In the genomic region with DNA sequence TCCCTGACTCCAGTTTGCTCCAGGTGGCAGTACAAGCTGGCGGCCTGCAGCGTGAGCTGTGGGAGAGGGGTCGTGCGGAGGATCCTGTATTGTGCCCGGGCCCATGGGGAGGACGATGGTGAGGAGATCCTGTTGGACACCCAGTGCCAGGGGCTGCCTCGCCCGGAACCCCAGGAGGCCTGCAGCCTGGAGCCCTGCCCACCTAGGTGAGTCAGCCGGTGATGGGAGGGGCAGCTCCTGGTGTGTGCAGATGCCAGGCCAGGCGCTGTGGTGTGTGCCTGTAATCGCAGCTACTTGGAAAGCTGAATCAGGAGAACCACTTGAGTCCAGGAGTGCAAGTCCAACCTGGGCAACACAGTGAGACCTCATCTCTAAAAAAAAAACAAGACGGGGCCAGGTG, we compare ENCODE assay signal across 14 cellular contexts. TPM values are rescaled to one million over a fixed set of nuclear protein-coding genes. Genes with fewer than 3 reads are reported as not detected.
DNase-seq lines count a peak whose midpoint lies in the region; ATAC-seq and TF ChIP-seq lines count a peak whose summit lies in the region.
"Had no signal": no experiment of that assay in that cellular context is flagged by ENCODE, and none has a peak within 500 bp of the region (broad histone marks: within the 10 kb centered on the region; RNA-seq: fewer than 3 reads in every experiment).

No MANE protein-coding gene starts in this region.

- in situ Hi-C loops in transverse colon (cut with MboI; ENCODE audit: low pct_ligation_motif_present in 1 of 4, low pct_unique_long_range_greater_than_20kb in 1 of 4, low sequenced_read_pairs in 3 of 4): no loop called here

- H4K20me1 ChIP-seq in PC-3 (ENCODE audit: low read length): no peaks in the 10 kb centered on the region

- 70% methylated on average over 12 of the region's 12 CpGs; no CpG with 5 or more reads in 1 of the 2 donors for WGBS in transverse colon (ENCODE audit: low coverage in 1 of 2), 2 donors

- H3K4me2 ChIP-seq in PC-3 (ENCODE audit: low read length): no peak overlapping the region

- H3K9me2 ChIP-seq in PC-3 (replicated peaks; ENCODE audit: low read length): no peaks in the 10 kb centered on the region

- POLR2A ChIA-PET in PC-3 (lab: Charles Lee; ENCODE audit: unreplicated experiment): no interaction called here

- H3K9ac ChIP-seq in PC-3 (ENCODE audit: low read length): no peak overlapping the region

- BruUV-seq in PC-3 (replicated peaks; lab: Mats Ljungman, UMichigan): no TSS peak

- H3K4me3 ChIP-seq in PC-3 (ENCODE audit: low read length): no peak overlapping the region
- H3K4me3 ChIP-seq in transverse colon: no peak overlapping the region
- H3K4me3 ChIP-seq: heart right ventricle, upper lobe of left lung had no signal

- H2AFZ ChIP-seq in PC-3 (ENCODE audit: low read length): no peak overlapping the region

- H3K9me3 ChIP-seq in PC-3 (ENCODE audit: low read length) (no peaks in the 10 kb centered on the region), transverse colon (no peaks in the 10 kb centered on the region)
- H3K9me3 ChIP-seq: heart right ventricle, upper lobe of left lung had no signal

- CTCF ChIA-PET in PC-3 (lab: Charles Lee): no interaction called here

- peaks cover 6% of the 10 kb centered on the region; the same call in 1 of the 2 replicates for H3K4me1 ChIP-seq in PC-3 (ENCODE audit: insufficient read depth, low read length)
- peaks cover 0 to 5% (median 0%) of the 10 kb centered on the region in 4 donors for H3K4me1 ChIP-seq in transverse colon
- H3K4me1 ChIP-seq: heart right ventricle, upper lobe of left lung had no signal

- H3F3A ChIP-seq in PC-3 (ENCODE audit: low read length, unreplicated experiment): no peaks in the 10 kb centered on the region

- TF ChIP-seq EP300 in transverse colon (IDR thresholded peaks at IDR 0.05; ENCODE audit: low read depth): no peak

- no peaks in the 10 kb centered on the region for H3K79me2 ChIP-seq in PC-3 (ENCODE audit: low read length)

- TF ChIP-seq POLR2A in transverse colon (IDR thresholded peaks at IDR 0.05): no peak

- ATAC-seq in PC-3 (peak; percentile 99), HG03139 (IDR thresholded peaks at IDR 0.05; ENCODE audit: unreplicated experiment) (no peak), GM19395 (IDR thresholded peaks at IDR 0.05; ENCODE audit: unreplicated experiment) (no peak)

- no peaks in the 10 kb centered on the region for H3K27me3 ChIP-seq in PC-3 (ENCODE audit: low read length)
- no peaks in the 10 kb centered on the region for H3K27me3 ChIP-seq in transverse colon
- H3K27me3 ChIP-seq: heart right ventricle, upper lobe of left lung had no signal

- no peak for TF ChIP-seq CTCF in PC-3 (conservative IDR thresholded peaks at IDR 0.05; ENCODE audit: low read depth, low read length)
- no peak for TF ChIP-seq CTCF in transverse colon (IDR thresholded peaks at IDR 0.05)

- intact Hi-C loops in PC-3 (cut with micrococcal nuclease) (no loop called here), transverse colon (cut with DNase I; ENCODE audit: low total_unique reads) (no loop called here)

- H3K27ac ChIP-seq in PC-3 (ENCODE audit: low read length): no peak overlapping the region
- H3K27ac ChIP-seq in transverse colon: no peak overlapping the region
- H3K27ac ChIP-seq: heart right ventricle, upper lobe of left lung had no signal

- H3K36me3 ChIP-seq in PC-3 (ENCODE audit: low read depth, low read length): no peaks in the 10 kb centered on the region
- H3K36me3 ChIP-seq in transverse colon: no peaks in the 10 kb centered on the region
- H3K36me3 ChIP-seq: heart right ventricle, upper lobe of left lung had no signal

- peak; percentile 41 for DNase-seq in NCI-H2029 (lab: John Stamatoyannopoulos, UW)
- DNase-seq in NCI-H2029 treated with DMSO at 0.1 percent for 48 hours (lab: John Stamatoyannopoulos, UW): no peak
- peak; percentile 77 for DNase-seq in PC-3
- DNase-seq in glomerular visceral epithelial cell (ENCODE audit: extremely low spot score): peak; percentile 75
- peak; percentile 57 for DNase-seq in transverse colon
- DNase-seq in HuH-7 (ENCODE audit: low spot score): no peak
- DNase-seq: activated CD4-positive, alpha-beta T cell treated with anti-CD3 and anti-CD28 coated beads, Interleukin-2, amount 50 U/mL, for 4 hours; DND-41; H7; heart right ventricle; NCI-H1105 had no signal

RNA-seq across cellular contexts. Expression of a gene that starts 10.0 kb away (rescaled TPM):
- total RNA-seq in PC-3 (2014; rRNA removed) (7.5 and 10.0 TPM in 2 replicates), transverse colon (100 to 1,000 TPM in 1 of 4 donors, 10 to 100 TPM in 3; 44.6 to 153 (median 80.0) TPM)

RNA-seq across cellular contexts. Expression of a gene that starts 27.6 kb away (rescaled TPM):
- 0.86 and 0.95 TPM in 2 replicates for total RNA-seq in PC-3 (2014; rRNA removed)
- total RNA-seq in transverse colon: 10 to 100 TPM in 2 of 4 donors, 1 to 10 TPM in 2; 2.6 to 12.7 (median 7.2) TPM

RNA-seq across cellular contexts. Expression of a gene that starts 29.1 kb away (rescaled TPM):
- 20.5 and 21.7 TPM in 2 replicates for total RNA-seq in PC-3 (2014; rRNA removed)
- 10 to 100 TPM in 1 of 4 donors, 1 to 10 TPM in 2, under 1 TPM in 1; 0.96 to 20.1 (median 3.4) TPM for total RNA-seq in transverse colon

RNA-seq across cellular contexts. Expression of a gene that starts 31.9 kb away (rescaled TPM):
- total RNA-seq in PC-3 (2014; rRNA removed) (34.1 and 37.8 TPM in 2 replicates), transverse colon (10 to 100 TPM; 12.1 to 21.9 (median 16.0) TPM)

Comparison
In these comparisons a context has a peak if more than half of its experiments do, and no peak if none do; other contexts are left out.
1. DNase-seq: peak in NCI-H2029 (single experiment), PC-3 (single experiment), glomerular visceral epithelial cell (single experiment) and transverse colon (single experiment); none in NCI-H2029 treated with DMSO at 0.1 percent for 48 hours (single experiment) and HuH-7 (single experiment).